23 cellular contexts compared by ENCODE assay signal in the genomic region with DNA sequence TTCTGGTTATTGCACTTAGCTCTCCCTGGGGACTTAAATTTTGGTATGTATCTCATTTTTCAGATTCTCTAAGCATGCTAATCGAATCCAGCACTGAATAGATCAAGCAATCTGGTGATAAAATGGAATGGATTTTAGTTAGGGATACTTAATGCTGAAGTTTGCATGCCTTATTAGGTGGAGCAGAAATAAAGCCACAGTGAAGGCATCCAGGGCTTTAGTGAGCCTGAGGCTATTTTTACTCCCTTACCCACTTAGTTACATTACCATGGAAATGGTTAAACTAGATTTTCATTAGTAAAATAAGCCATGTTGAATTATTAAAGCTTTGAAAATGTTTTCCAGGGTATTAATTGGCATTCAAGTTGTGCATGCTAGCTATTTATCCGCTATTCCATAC. TPM values are rescaled to one million over a fixed set of nuclear protein-coding genes. Genes with fewer than 3 reads are reported as not detected.
"Had no signal": no experiment of that assay in that cellular context is flagged by ENCODE, and none has a peak within 500 bp of the region (broad histone marks: within the 10 kb centered on the region; RNA-seq: fewer than 3 reads in every experiment).

No MANE protein-coding gene starts in this region.

- H3K4me1 ChIP-seq: heart left ventricle, psoas muscle, spleen, tibial artery, upper lobe of left lung, uterus had no signal

- H3K4me3 ChIP-seq: heart left ventricle, psoas muscle, spleen, tibial artery, upper lobe of left lung, uterus had no signal

- H3K27me3 ChIP-seq: heart left ventricle, neutrophil, tibial artery, upper lobe of left lung, uterus had no signal

- H3K36me3 Mint-ChIP-seq: naive B cell; stimulated activated memory B cell treated with anti-CD40 and anti-IgM and Interleukin-4, amounts not matched to agents 10 μg/mL and 1 μg/mL and 100 μg/mL, for 72 hours had no signal

- FAIRE-seq: endothelial cell of umbilical vein had no signal

- H3K27ac Mint-ChIP-seq: dendritic cell treated with granulocyte-macrophage colony-stimulating factor and Interleukin-4, amounts not matched to agents 40 ng/mL and 50 ng/mL, for 4 days; endodermal cell; naive B cell; nephron; stimulated activated memory B cell treated with anti-CD40 and anti-IgM and Interleukin-4, amounts not matched to agents 10 μg/mL and 1 μg/mL and 100 μg/mL, for 72 hours; stimulated activated naive CD8-positive, alpha-beta T cell treated with anti-CD3 and anti-CD28 coated beads, Interleukin-15, Interleukin-2, amounts not matched to agents 100 ng/mL and 50 ng/mL, for 24 hours had no signal

- H3K9me3 Mint-ChIP-seq: dendritic cell treated with granulocyte-macrophage colony-stimulating factor and Interleukin-4, amounts not matched to agents 40 ng/mL and 50 ng/mL, for 4 days; endodermal cell; nephron; stimulated activated memory B cell treated with anti-CD40 and anti-IgM and Interleukin-4, amounts not matched to agents 10 μg/mL and 1 μg/mL and 100 μg/mL, for 72 hours; stimulated activated naive CD8-positive, alpha-beta T cell treated with anti-CD3 and anti-CD28 coated beads, Interleukin-15, Interleukin-2, amounts not matched to agents 100 ng/mL and 50 ng/mL, for 24 hours had no signal

- H3K4me1 Mint-ChIP-seq: endodermal cell; nephron; stimulated activated memory B cell treated with anti-CD40 and anti-IgM and Interleukin-4, amounts not matched to agents 10 μg/mL and 1 μg/mL and 100 μg/mL, for 72 hours had no signal

- H3K27me3 Mint-ChIP-seq: dendritic cell treated with granulocyte-macrophage colony-stimulating factor and Interleukin-4, amounts not matched to agents 40 ng/mL and 50 ng/mL, for 4 days had no signal

- ATAC-seq: heart left ventricle; psoas muscle; sciatic nerve; stimulated activated memory B cell treated with anti-CD40 and anti-IgM and Interleukin-4, amounts not matched to agents 10 μg/mL and 1 μg/mL and 100 μg/mL, for 72 hours had no signal

- H3K36me3 ChIP-seq: heart left ventricle, neutrophil, spleen, tibial artery, upper lobe of left lung, uterus had no signal

- H3K9me3 ChIP-seq: heart left ventricle, neutrophil, psoas muscle, spleen, tibial artery, upper lobe of left lung, uterus had no signal

- H3K4me3 Mint-ChIP-seq: dendritic cell treated with granulocyte-macrophage colony-stimulating factor and Interleukin-4, amounts not matched to agents 40 ng/mL and 50 ng/mL, for 4 days; endodermal cell; naive B cell; stimulated activated memory B cell treated with anti-CD40 and anti-IgM and Interleukin-4, amounts not matched to agents 10 μg/mL and 1 μg/mL and 100 μg/mL, for 72 hours; stimulated activated naive CD8-positive, alpha-beta T cell treated with anti-CD3 and anti-CD28 coated beads, Interleukin-15, Interleukin-2, amounts not matched to agents 100 ng/mL and 50 ng/mL, for 24 hours had no signal

- DNase-seq: endodermal cell; erythroblast; foreskin melanocyte; heart left ventricle; kidney glomerular epithelial cell; mesendoderm; naive B cell; psoas muscle; spleen; stimulated activated CD4-positive, alpha-beta T cell treated with anti-CD3 and anti-CD28 coated beads, Interleukin-15, amount 100 ng/mL, for 24 hours; stimulated activated CD4-positive, alpha-beta T cell treated with anti-CD3 and anti-CD28 coated beads, Interleukin-1b, Interleukin-23, amount 100 ng/mL, for 48 hours; stimulated activated CD4-positive, alpha-beta T cell treated with anti-CD3 and anti-CD28 coated beads, Interleukin-4, amount 100 ng/mL, for 24 hours; tibial artery; upper lobe of left lung; uterus had no signal

RNA-seq across cellular contexts. Expression of gene NYAP2, which starts 1.5 kb away (rescaled TPM):
- polyA plus RNA-seq: endothelial cell of umbilical vein, heart left ventricle, liver had no signal
